ENCODE assay signal across 17 cellular contexts in the genomic region with DNA sequence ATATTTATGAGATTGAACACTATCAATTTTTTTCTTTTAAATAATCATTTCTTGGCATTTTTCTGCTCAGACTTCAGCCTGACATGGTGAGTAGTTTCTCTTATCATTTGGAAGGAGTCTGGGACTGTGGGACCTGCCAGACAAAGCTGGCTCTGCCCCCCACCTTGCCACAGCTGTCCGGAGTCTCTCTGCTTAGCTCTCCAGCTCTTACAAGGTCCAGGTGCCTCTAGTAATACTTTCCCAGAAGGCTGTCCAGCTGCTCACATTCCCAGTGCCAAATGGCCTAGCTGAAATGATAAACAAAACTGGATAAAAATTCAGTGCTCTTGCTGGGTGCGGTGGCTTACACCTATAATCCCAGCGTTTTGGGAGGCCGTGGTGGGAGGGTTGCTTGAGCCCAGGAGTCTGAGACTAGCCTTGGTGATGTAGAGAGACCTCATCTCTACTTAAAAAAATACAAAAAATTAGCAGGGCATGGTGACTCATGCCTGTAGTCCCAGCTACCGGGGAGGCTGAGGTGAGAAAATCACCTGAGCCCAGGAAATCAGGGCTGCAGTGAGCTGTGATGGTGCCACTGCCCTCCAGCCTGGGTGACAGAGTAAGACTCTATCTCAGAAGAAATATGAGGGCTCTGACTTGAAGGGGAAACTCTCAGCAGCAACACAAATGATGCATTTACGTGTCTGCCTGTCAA.
"Had no signal": no experiment of that assay in that cellular context is flagged by ENCODE, and none has a peak within 500 bp of the region (broad histone marks: within the 10 kb centered on the region; RNA-seq: fewer than 3 reads in every experiment).

No MANE protein-coding gene starts in this region.

- ATAC-seq: effector memory CD8-positive, alpha-beta T cell; foreskin keratinocyte; left lung; lower lobe of right lung; right lobe of liver; stimulated activated effector memory CD8-positive, alpha-beta T cell treated with anti-CD3 and anti-CD28 coated beads, Interleukin-12 subunit alpha, Interleukin-12 subunit beta, amount 100 ng/mL, for 72 hours; stimulated activated naive CD8-positive, alpha-beta T cell treated with anti-CD3 and anti-CD28 coated beads, Interleukin-15, Interleukin-2, amounts not matched to agents 100 U/mL and 50 U/mL, for 24 hours had no signal

- H3K27ac ChIP-seq: epithelial cell of prostate, foreskin keratinocyte, left lung, lower lobe of right lung, neural progenitor cell, parathyroid adenoma, prostate gland, right lobe of liver had no signal

- H3K4me2 ChIP-seq: neural progenitor cell had no signal

- H3K4me3 ChIP-seq: left lung, lower lobe of right lung, neural progenitor cell, prostate gland, right lobe of liver had no signal

- H3K4me1 ChIP-seq: foreskin keratinocyte, left lung, lower lobe of right lung, parathyroid adenoma, prostate gland, right lobe of liver had no signal

- DNase-seq: effector memory CD8-positive, alpha-beta T cell; foreskin keratinocyte; immature natural killer cell; left lung; lower lobe of right lung; midbrain; occipital lobe; right lobe of liver; stimulated activated CD4-positive, alpha-beta T cell treated with anti-CD3 and anti-CD28 coated beads, Interleukin-4, amount 100 ng/mL, for 1 hour; stimulated activated CD8-positive, alpha-beta memory T cell treated with anti-CD3 and anti-CD28 coated beads, Interleukin-4, amount 100 ng/mL, for 48 hours; stimulated activated naive CD8-positive, alpha-beta T cell treated with anti-CD3 and anti-CD28 coated beads, Interleukin-15, Interleukin-2, amounts not matched to agents 100 U/mL and 50 U/mL, for 24 hours; trophoblast cell had no signal

- H3K27me3 ChIP-seq: foreskin keratinocyte, neural progenitor cell, right lobe of liver had no signal

- H3K9me3 ChIP-seq: left lung, lower lobe of right lung, prostate gland, right lobe of liver had no signal

- H3K9ac ChIP-seq: neural progenitor cell, parathyroid adenoma had no signal

- H3K36me3 ChIP-seq: left lung, lower lobe of right lung, neural progenitor cell, prostate gland, right lobe of liver had no signal

- H2AFZ ChIP-seq: neural progenitor cell, parathyroid adenoma had no signal
